ENCODE assay signal across 14 cellular contexts in the genomic region with DNA sequence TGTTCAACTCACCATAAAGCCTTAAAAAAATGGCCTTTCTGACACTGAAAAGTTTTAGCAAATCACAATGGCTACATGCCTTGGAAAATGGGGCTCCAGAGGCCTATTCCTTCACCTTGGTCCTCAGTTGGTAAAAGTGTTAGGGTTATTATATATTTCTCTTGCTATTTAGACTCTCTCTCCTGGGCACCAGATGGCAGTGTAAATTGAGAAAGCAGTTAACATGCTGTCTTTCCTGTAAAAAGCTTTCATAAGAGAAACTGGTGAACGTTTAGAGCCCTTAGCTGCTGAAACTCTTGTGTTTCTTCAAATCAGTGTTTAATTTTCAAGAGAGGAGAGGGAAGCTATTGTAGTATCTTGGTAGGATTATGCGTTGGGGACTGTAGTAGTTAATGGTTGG.
DNase-seq lines count a peak whose midpoint lies in the region; ATAC-seq, FAIRE-seq and TF ChIP-seq lines count a peak whose summit lies in the region.
"Had no signal": no experiment of that assay in that cellular context is flagged by ENCODE, and none has a peak within 500 bp of the region (broad histone marks: within the 10 kb centered on the region; RNA-seq: fewer than 3 reads in every experiment).

No MANE protein-coding gene starts in this region.

- H3K27ac ChIP-seq in psoas muscle = no peak overlapping the region

- H3K4me3 ChIP-seq in NB4 (ENCODE audit: low read depth, low read length) (no peak overlapping the region), adipocyte (ENCODE audit: low read length) (no peak overlapping the region), psoas muscle (no peak overlapping the region)

- no peak overlapping the region for H3K9ac ChIP-seq in adipocyte (ENCODE audit: low read length)

- H3K27me3 ChIP-seq in adipocyte (replicated peaks; ENCODE audit: control insufficient read depth, insufficient read depth, low read length) (no peaks in the 10 kb centered on the region), psoas muscle (ENCODE audit: insufficient read depth in 3 of 3, low read length in 2 of 3) (no peaks in the 10 kb centered on the region)

- H3K4me1 ChIP-seq in adipocyte (ENCODE audit: control insufficient read depth, insufficient read depth, low read length) = no peaks in the 10 kb centered on the region
- no peaks in the 10 kb centered on the region for H3K4me1 ChIP-seq in psoas muscle

- H3K36me3 ChIP-seq in adipocyte (ENCODE audit: control insufficient read depth, insufficient read depth, low read length, severe bottlenecking) (no peaks in the 10 kb centered on the region), psoas muscle (ENCODE audit: insufficient read depth in 1 of 2, low read depth in 1 of 2) (no peaks in the 10 kb centered on the region)

- FAIRE-seq in G401.6 (lab: Jason Lieb, UNC) = peak; percentile 80
- FAIRE-seq: H1 had no signal

- ATAC-seq in GM21526 (IDR thresholded peaks at IDR 0.05; ENCODE audit: low FRiP score, unreplicated experiment) (no peak), psoas muscle (no peak)
- no peak for ATAC-seq in stimulated activated effector memory CD8-positive, alpha-beta T cell treated with anti-CD3 and anti-CD28 coated beads, Interleukin-12 subunit alpha, Interleukin-12 subunit beta, amount 100 ng/mL, for 72 hours
- ATAC-seq: stimulated activated naive CD8-positive, alpha-beta T cell treated with anti-CD3 and anti-CD28 coated beads, Interleukin-15, Interleukin-2, amounts not matched to agents 100 U/mL and 50 U/mL, for 24 hours had no signal

- TF ChIP-seq POLR2A in NB4 (IDR thresholded peaks at IDR 0.05; ENCODE audit: extremely low read depth, insufficient read length) = no peak

- intact Hi-C loops in psoas muscle (cut with DNase I) = no loop called here

- no peaks in the 10 kb centered on the region for H3K4me1 Mint-ChIP-seq in stimulated activated effector memory CD8-positive, alpha-beta T cell treated with anti-CD3 and anti-CD28 coated beads, Interleukin-12 subunit alpha, Interleukin-12 subunit beta, amount 100 ng/mL, for 72 hours
- H3K4me1 Mint-ChIP-seq: activated naive CD4-positive, alpha-beta T cell treated with anti-CD3 and anti-CD28 coated beads, Interleukin-2, amount 10 ng/mL, durations not matched to agents 7 days and 5 days; immature natural killer cell had no signal

- no peaks in the 10 kb centered on the region for H3K9me3 Mint-ChIP-seq in stimulated activated effector memory CD8-positive, alpha-beta T cell treated with anti-CD3 and anti-CD28 coated beads, Interleukin-12 subunit alpha, Interleukin-12 subunit beta, amount 100 ng/mL, for 72 hours

- no peaks in the 10 kb centered on the region for H3K9me3 ChIP-seq in adipocyte (ENCODE audit: control insufficient read depth, low read length)
- H3K9me3 ChIP-seq in psoas muscle = no peaks in the 10 kb centered on the region

- 63 to 76% (median 71%) methylated on average over 2 of the region's 2 CpGs for WGBS in psoas muscle, 3 donors

- DNase-seq in NB4 (ENCODE audit: low read depth) (peak; percentile 28), adipocyte (ENCODE audit: low read depth) (peak; percentile 59), medulla oblongata (ENCODE audit: extremely low spot score) (peak; percentile 12), psoas muscle (no peak)
- DNase-seq in stimulated activated effector memory CD8-positive, alpha-beta T cell treated with anti-CD3 and anti-CD28 coated beads, Interleukin-12 subunit alpha, Interleukin-12 subunit beta, amount 100 ng/mL, for 72 hours (ENCODE audit: low spot score in 2 of 2) = no peak
- DNase-seq: activated CD4-positive, alpha-beta T cell treated with anti-CD3 and anti-CD28 coated beads, Interleukin-2, amount 50 U/mL, for 1 hour; activated naive CD4-positive, alpha-beta T cell treated with anti-CD3 and anti-CD28 coated beads, Interleukin-2, amount 10 ng/mL, durations not matched to agents 7 days and 5 days; effector CD8-positive, alpha-beta T cell; immature natural killer cell; NCI-H1092; stimulated activated naive CD8-positive, alpha-beta T cell treated with anti-CD3 and anti-CD28 coated beads, Interleukin-15, Interleukin-2, amounts not matched to agents 100 U/mL and 50 U/mL, for 24 hours had no signal

- H3K36me3 Mint-ChIP-seq in stimulated activated effector memory CD8-positive, alpha-beta T cell treated with anti-CD3 and anti-CD28 coated beads, Interleukin-12 subunit alpha, Interleukin-12 subunit beta, amount 100 ng/mL, for 72 hours = no peaks in the 10 kb centered on the region
- H3K36me3 Mint-ChIP-seq: activated naive CD4-positive, alpha-beta T cell treated with anti-CD3 and anti-CD28 coated beads, Interleukin-2, amount 10 ng/mL, durations not matched to agents 7 days and 5 days; immature natural killer cell had no signal

- H3K27ac Mint-ChIP-seq in stimulated activated effector memory CD8-positive, alpha-beta T cell treated with anti-CD3 and anti-CD28 coated beads, Interleukin-12 subunit alpha, Interleukin-12 subunit beta, amount 100 ng/mL, for 72 hours = no peak overlapping the region
- H3K27ac Mint-ChIP-seq: activated naive CD4-positive, alpha-beta T cell treated with anti-CD3 and anti-CD28 coated beads, Interleukin-2, amount 10 ng/mL, durations not matched to agents 7 days and 5 days; immature natural killer cell had no signal

- H3K4me3 Mint-ChIP-seq in stimulated activated effector memory CD8-positive, alpha-beta T cell treated with anti-CD3 and anti-CD28 coated beads, Interleukin-12 subunit alpha, Interleukin-12 subunit beta, amount 100 ng/mL, for 72 hours = no peak overlapping the region
- H3K4me3 Mint-ChIP-seq: activated naive CD4-positive, alpha-beta T cell treated with anti-CD3 and anti-CD28 coated beads, Interleukin-2, amount 10 ng/mL, durations not matched to agents 7 days and 5 days; immature natural killer cell had no signal

- TF ChIP-seq CTCF in NB4 (IDR thresholded peaks at IDR 0.05; ENCODE audit: low read depth, low read length) (peak; percentile 31), psoas muscle (IDR thresholded peaks at IDR 0.05) (no peak)

Comparison
In these comparisons a context has a peak if more than half of its experiments do, and no peak if none do; other contexts are left out.
1. DNase-seq: peak in NB4 (single experiment), adipocyte (single experiment) and medulla oblongata (single experiment); none in psoas muscle (0 of 2) and stimulated activated effector memory CD8-positive, alpha-beta T cell treated with anti-CD3 and anti-CD28 coated beads, Interleukin-12 subunit alpha, Interleukin-12 subunit beta, amount 100 ng/mL, for 72 hours (0 of 2).